In the genomic region with DNA sequence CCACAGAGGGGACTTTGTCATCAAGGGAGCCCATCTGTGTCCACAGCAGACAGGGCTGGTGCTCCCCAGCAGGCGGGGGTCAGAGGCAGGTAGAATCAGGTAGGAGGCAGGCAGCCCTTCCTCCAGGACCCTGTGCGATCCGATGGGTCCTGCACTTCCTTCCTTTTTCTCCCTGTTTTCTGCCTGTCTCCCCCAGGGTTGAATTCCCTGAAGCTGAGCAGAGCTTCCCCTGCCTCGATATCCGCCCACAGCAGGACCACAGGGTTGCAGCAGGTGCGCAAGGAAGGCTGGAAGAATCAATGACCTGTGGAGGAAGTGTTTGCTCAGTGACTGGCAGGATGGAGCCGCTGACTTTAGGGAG, we compare ENCODE assay signal across 1 cellular context.
TF ChIP-seq lines count a peak whose summit lies in the region.

No MANE protein-coding gene starts in this region.

TF ChIP-seq in SK-N-SH treated with all-trans-retinoic acid at 6 μM for 48 hours, 23 proteins besides CTCF, POLR2A, EP300 and RAD21 (continued from another document):
- TF ChIP-seq, protein P1, sequence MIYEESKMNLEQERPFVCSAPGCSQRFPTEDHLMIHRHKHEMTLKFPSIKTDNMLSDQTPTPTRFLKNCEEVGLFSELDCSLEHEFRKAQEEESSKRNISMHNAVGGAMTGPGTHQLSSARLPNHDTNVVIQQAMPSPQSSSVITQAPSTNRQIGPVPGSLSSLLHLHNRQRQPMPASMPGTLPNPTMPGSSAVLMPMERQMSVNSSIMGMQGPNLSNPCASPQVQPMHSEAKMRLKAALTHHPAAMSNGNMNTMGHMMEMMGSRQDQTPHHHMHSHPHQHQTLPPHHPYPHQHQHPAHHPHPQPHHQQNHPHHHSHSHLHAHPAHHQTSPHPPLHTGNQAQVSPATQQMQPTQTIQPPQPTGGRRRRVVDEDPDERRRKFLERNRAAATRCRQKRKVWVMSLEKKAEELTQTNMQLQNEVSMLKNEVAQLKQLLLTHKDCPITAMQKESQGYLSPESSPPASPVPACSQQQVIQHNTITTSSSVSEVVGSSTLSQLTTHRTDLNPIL (CRISPR knock-in tag; IDR thresholded peaks at IDR 0.05; ENCODE audit: low read depth), result no peak
- TF ChIP-seq TOX (CRISPR knock-in tag; IDR thresholded peaks at IDR 0.05; ENCODE audit: borderline replicate concordance) (no peak), GLIS3 (CRISPR knock-in tag; IDR thresholded peaks at IDR 0.05) (no peak), PPARA (CRISPR knock-in tag; IDR thresholded peaks at IDR 0.05; ENCODE audit: borderline replicate concordance) (no peak), ISL1 (CRISPR knock-in tag; IDR thresholded peaks at IDR 0.05) (no peak), OSR1 (CRISPR knock-in tag; IDR thresholded peaks at IDR 0.05) (no peak)
- TF ChIP-seq, protein P2, sequence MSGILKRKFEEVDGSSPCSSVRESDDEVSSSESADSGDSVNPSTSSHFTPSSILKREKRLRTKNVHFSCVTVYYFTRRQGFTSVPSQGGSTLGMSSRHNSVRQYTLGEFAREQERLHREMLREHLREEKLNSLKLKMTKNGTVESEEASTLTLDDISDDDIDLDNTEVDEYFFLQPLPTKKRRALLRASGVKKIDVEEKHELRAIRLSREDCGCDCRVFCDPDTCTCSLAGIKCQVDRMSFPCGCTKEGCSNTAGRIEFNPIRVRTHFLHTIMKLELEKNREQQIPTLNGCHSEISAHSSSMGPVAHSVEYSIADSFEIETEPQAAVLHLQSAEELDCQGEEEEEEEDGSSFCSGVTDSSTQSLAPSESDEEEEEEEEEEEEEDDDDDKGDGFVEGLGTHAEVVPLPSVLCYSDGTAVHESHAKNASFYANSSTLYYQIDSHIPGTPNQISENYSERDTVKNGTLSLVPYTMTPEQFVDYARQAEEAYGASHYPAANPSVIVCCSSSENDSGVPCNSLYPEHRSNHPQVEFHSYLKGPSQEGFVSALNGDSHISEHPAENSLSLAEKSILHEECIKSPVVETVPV (CRISPR knock-in tag; IDR thresholded peaks at IDR 0.05), result no peak
- TF ChIP-seq, protein P3, sequence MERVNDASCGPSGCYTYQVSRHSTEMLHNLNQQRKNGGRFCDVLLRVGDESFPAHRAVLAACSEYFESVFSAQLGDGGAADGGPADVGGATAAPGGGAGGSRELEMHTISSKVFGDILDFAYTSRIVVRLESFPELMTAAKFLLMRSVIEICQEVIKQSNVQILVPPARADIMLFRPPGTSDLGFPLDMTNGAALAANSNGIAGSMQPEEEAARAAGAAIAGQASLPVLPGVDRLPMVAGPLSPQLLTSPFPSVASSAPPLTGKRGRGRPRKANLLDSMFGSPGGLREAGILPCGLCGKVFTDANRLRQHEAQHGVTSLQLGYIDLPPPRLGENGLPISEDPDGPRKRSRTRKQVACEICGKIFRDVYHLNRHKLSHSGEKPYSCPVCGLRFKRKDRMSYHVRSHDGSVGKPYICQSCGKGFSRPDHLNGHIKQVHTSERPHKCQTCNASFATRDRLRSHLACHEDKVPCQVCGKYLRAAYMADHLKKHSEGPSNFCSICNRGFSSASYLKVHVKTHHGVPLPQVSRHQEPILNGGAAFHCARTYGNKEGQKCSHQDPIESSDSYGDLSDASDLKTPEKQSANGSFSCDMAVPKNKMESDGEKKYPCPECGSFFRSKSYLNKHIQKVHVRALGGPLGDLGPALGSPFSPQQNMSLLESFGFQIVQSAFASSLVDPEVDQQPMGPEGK (CRISPR knock-in tag; IDR thresholded peaks at IDR 0.05; ENCODE audit: borderline replicate concordance), result no peak
